ENCODE assay signal across 8 cellular contexts in genomic region chr3:184727357-184728060, GRCh38. TPM values are rescaled to one million over a fixed set of nuclear protein-coding genes. Genes with fewer than 3 reads are reported as not detected.
DNase-seq lines count a peak whose midpoint lies in the region; ATAC-seq and TF ChIP-seq lines count a peak whose summit lies in the region.

No MANE protein-coding gene starts in this region.

- H3K9me3 Mint-ChIP-seq in GM23338 (no peaks in the 10 kb centered on the region), endothelial cell (ENCODE audit: unreplicated experiment) (no peaks in the 10 kb centered on the region), mesothelial cell of epicardium (no peaks in the 10 kb centered on the region)

- H3K36me3 Mint-ChIP-seq in GM23338 (ENCODE audit: low read depth) (no peaks in the 10 kb centered on the region), endothelial cell (ENCODE audit: low read depth, unreplicated experiment) (no peaks in the 10 kb centered on the region), mesothelial cell of epicardium (no peaks in the 10 kb centered on the region)

- intact Hi-C loops in thyroid gland (cut with DNase I) = no loop called here

- TF ChIP-seq CTCF in BJ (IDR thresholded peaks at IDR 0.05; ENCODE audit: insufficient read depth, low read depth, low read length) = peak; percentile 80
- peak; percentile 90 to 98 for TF ChIP-seq CTCF in GM23338 (conservative IDR thresholded peaks at IDR 0.05; ENCODE audit: low read depth in 2 of 2)
- TF ChIP-seq CTCF in endothelial cell (IDR thresholded peaks at IDR 0.05; ENCODE audit: unreplicated experiment) = peak; percentile 89
- peak; percentile 79 for TF ChIP-seq CTCF in mesothelial cell of epicardium (IDR thresholded peaks at IDR 0.05; ENCODE audit: unreplicated experiment)
- peak; percentile 45 to 75 (median 66) for TF ChIP-seq CTCF in thyroid gland (IDR thresholded peaks at IDR 0.05)

- no peaks in the 10 kb centered on the region for H3K36me3 ChIP-seq in BJ (ENCODE audit: control insufficient read depth, insufficient read depth, low read length)
- no peaks in the 10 kb centered on the region for H3K36me3 ChIP-seq in GM23338 (ENCODE audit: insufficient read depth)
- no peaks in the 10 kb centered on the region for H3K36me3 ChIP-seq in thyroid gland

- 41 to 43% methylated on average over 11 of the region's 11 CpGs for WGBS in thyroid gland, 2 donors

- H4K20me1 ChIP-seq in GM23338 (replicated peaks; ENCODE audit: insufficient read depth) = no peaks in the 10 kb centered on the region

- no peak for DNase-seq in BJ (ENCODE audit: low read depth)
- peak; percentile 97 for DNase-seq in GM23338 (ENCODE audit: low spot score)
- DNase-seq in NCI-H460 (ENCODE audit: extremely low read depth, low read depth) = peak; percentile 45
- peak; percentile 10 to 30 for DNase-seq in activated CD4-positive, alpha-beta T cell treated with anti-CD3 and anti-CD28 coated beads, Interleukin-2, amount 50 U/mL, for 4 hours
- peak; percentile 66 for DNase-seq in endothelial cell (ENCODE audit: low spot score)
- peak in 1 of 2 experiments; percentile 67 for DNase-seq in mesothelial cell of epicardium (ENCODE audit: low spot score in 2 of 2, unreplicated experiment in 2 of 2)
- peak; percentile 55 to 58 for DNase-seq in thyroid gland

- no peak overlapping the region for H3K4me2 ChIP-seq in GM23338

- H3K9me2 ChIP-seq in GM23338 (ENCODE audit: insufficient read depth) = no peaks in the 10 kb centered on the region; the same call in 1 of the 2 replicates

- H2AFZ ChIP-seq in GM23338 = no peak overlapping the region

- peaks cover 4% of the 10 kb centered on the region for H3K27me3 Mint-ChIP-seq in GM23338 (ENCODE audit: insufficient read depth, low read depth, poor library complexity)
- peaks cover 6% of the 10 kb centered on the region for H3K27me3 Mint-ChIP-seq in endothelial cell (ENCODE audit: unreplicated experiment)
- no peaks in the 10 kb centered on the region for H3K27me3 Mint-ChIP-seq in mesothelial cell of epicardium (ENCODE audit: low read depth)

- H3K4me1 ChIP-seq in GM23338 (ENCODE audit: insufficient read depth) (no peaks in the 10 kb centered on the region), thyroid gland (peaks cover 0 to 3% of the 10 kb centered on the region in 2 donors)

- no peaks in the 10 kb centered on the region for H3K9me3 ChIP-seq in thyroid gland

- POLR2A ChIA-PET in BJ (lab: Charles Lee) = interaction anchor here (0.7 kb wide), 1 partner anchor 165 kb away, joined by 3 read pairs; no protein-coding TSS in a partner anchor

- CTCF ChIA-PET in BJ (lab: Yijun Ruan, JAX) = interaction anchor here (0.6 to 2.1 kb wide), 24 partner anchors 10 to 173 kb away, joined by 3 to 14 read pairs (median 4); no protein-coding TSS in a partner anchor

- ATAC-seq in GM23338 = peak; percentile 100
- ATAC-seq in HG03135 (IDR thresholded peaks at IDR 0.05; ENCODE audit: unreplicated experiment) = no peak

- H3K27me3 ChIP-seq in BJ (ENCODE audit: control insufficient read depth, insufficient read depth, low read length) (peaks cover 4% of the 10 kb centered on the region; the same call in 1 of the 2 replicates), GM23338 (ENCODE audit: insufficient read depth) (no peaks in the 10 kb centered on the region), thyroid gland (no peaks in the 10 kb centered on the region)

- H3K4me3 ChIP-seq in BJ (ENCODE audit: low read depth, low read length) = no peak overlapping the region
- no peak overlapping the region for H3K4me3 ChIP-seq in GM23338
- no peak overlapping the region for H3K4me3 ChIP-seq in thyroid gland (replicated peaks in 1 of 3)

- H3K4me3 Mint-ChIP-seq in GM23338 (no peak overlapping the region), endothelial cell (ENCODE audit: unreplicated experiment) (no peak overlapping the region), mesothelial cell of epicardium (peak overlapping the region; percentile 31)

- no peaks in the 10 kb centered on the region for H3K79me2 ChIP-seq in GM23338 (replicated peaks; ENCODE audit: insufficient read depth)

- no peaks in the 10 kb centered on the region for H3F3A ChIP-seq in GM23338 (replicated peaks; ENCODE audit: low read depth)

- H3K4me1 Mint-ChIP-seq in GM23338 = peaks cover 11% of the 10 kb centered on the region; the same call in 2 of the 3 replicates
- H3K4me1 Mint-ChIP-seq in endothelial cell (ENCODE audit: unreplicated experiment) = peaks cover 6% of the 10 kb centered on the region
- H3K4me1 Mint-ChIP-seq in mesothelial cell of epicardium = peaks cover 33% of the 10 kb centered on the region

- TF ChIP-seq POLR2A in thyroid gland (IDR thresholded peaks at IDR 0.05) = no peak

- H3K27ac Mint-ChIP-seq in GM23338 (no peak overlapping the region), endothelial cell (ENCODE audit: unreplicated experiment) (no peak overlapping the region), mesothelial cell of epicardium (peak overlapping the region; percentile 96)

- H3K27ac ChIP-seq in GM23338 (ENCODE audit: low read depth) = no peak overlapping the region
- no peak overlapping the region for H3K27ac ChIP-seq in thyroid gland

TF ChIP-seq in GM23338, 12 proteins besides CTCF, POLR2A, EP300 and RAD21:
- TF ChIP-seq CREB1 (CRISPR knock-in tag; IDR thresholded peaks at IDR 0.05; ENCODE audit: low read depth) (peak; percentile 53; the same call in 1 of the 2 replicates), ETS1 (IDR thresholded peaks at IDR 0.05) (no peak)

RNA-seq across cellular contexts. Expression of gene MAGEF1, which starts 15.6 kb away (rescaled TPM):
- polyA plus RNA-seq in BJ (2011; rRNA removed) (14.3 and 17.1 TPM in 2 replicates), GM23338 (2016; fragmentation: Nextera tagmentation; extraction: Ambion mirVana) (86.6 and 88.7 TPM in 2 replicates)
- polyA minus RNA-seq in BJ (2011; rRNA and poly(A)+ RNA removed) = 4.4 and 4.9 TPM in 2 replicates
- total RNA-seq in GM23338 (2014; rRNA removed; shearing (Covaris generic)) = 66.5 and 79.4 TPM in 2 replicates
- 13.1 and 13.6 TPM in 2 replicates for total RNA-seq in NCI-H460 (2014; rRNA removed; shearing (Covaris generic))
- 20.2 and 29.0 TPM in 2 replicates for polyA plus RNA-seq in NCI-H460 (2014; cell fraction: nucleus; rRNA removed)
- total RNA-seq in endothelial cell (ENCODE audit: unreplicated experiment) (22.9 TPM), mesothelial cell of epicardium (67.6 to 68.9 TPM (median 68.4 TPM) in 3 replicates), thyroid gland (10 to 100 TPM; 48.8 to 70.8 (median 63.5) TPM)
